ENCODE assay signal across 33 cellular contexts in genomic region chr7:153398370-153398769, GRCh38.
"Had no signal": no experiment of that assay in that cellular context is flagged by ENCODE, and none has a peak within 500 bp of the region (broad histone marks: within the 10 kb centered on the region; RNA-seq: fewer than 3 reads in every experiment).

No MANE protein-coding gene starts in this region.

- DNase-seq: activated effector memory CD4-positive, alpha-beta T cell treated with anti-CD3 and anti-CD28 coated beads, Interleukin-2, amount 50 U/mL, for 16 hours; activated effector memory CD4-positive, alpha-beta T cell treated with Interleukin-2 at 50 U/mL for 16 hours; activated gamma-delta T cell; activated gamma-delta T cell treated with Interleukin-2 at 50 U/mL for 16 hours; activated naive CD4-positive, alpha-beta T cell; activated naive CD4-positive, alpha-beta T cell treated with anti-CD3 and anti-CD28 coated beads for 36 hours; activated naive CD4-positive, alpha-beta T cell treated with anti-CD3 and anti-CD28 coated beads, Interleukin-2, amount 10 ng/mL, durations not matched to agents 7 days and 5 days; activated naive CD4-positive, alpha-beta T cell treated with anti-CD3 and anti-CD28 coated beads, Interleukin-2, amount 50 U/mL, for 16 hours; activated naive CD4-positive, alpha-beta T cell treated with Interleukin-2 at 50 U/mL for 16 hours; activated naive CD8-positive, alpha-beta T cell treated with anti-CD3 and anti-CD28 coated beads for 36 hours; activated naive CD8-positive, alpha-beta T cell treated with anti-CD3 and anti-CD28 coated beads, Interleukin-2, amount 10 ng/mL, durations not matched to agents 7 days and 5 days; activated naive CD8-positive, alpha-beta T cell treated with anti-CD3 and anti-CD28 coated beads, Interleukin-2, amount 50 U/mL, for 24 hours; activated T-cell treated with anti-CD3 and anti-CD28 coated beads, Interleukin-2, amount 50 U/mL, for 24 hours; activated T-cell treated with anti-CD3 and anti-CD28 coated beads, Interleukin-2, amount 50 U/mL, for 4 hours; activated T-cell treated with anti-CD3 and anti-CD28 coated beads, Interleukin-2, amount 50 U/mL, for 48 hours; activated T-cell treated with anti-CD3 and anti-CD28 coated beads, Interleukin-2, amount 50 U/mL, for 72 hours; adrenal gland; amniotic stem cell; amygdala; anterior cingulate cortex; aorta; body of pancreas; brain microvascular endothelial cell; caudate nucleus; central memory CD4-positive, alpha-beta T cell; cerebellar nuclear complex had no signal

- H3K27ac ChIP-seq: adrenal gland, ascending aorta, body of pancreas, brain microvascular endothelial cell, breast epithelium, cardiac muscle cell had no signal

- H3K27me3 ChIP-seq: adrenal gland, ascending aorta, body of pancreas, brain microvascular endothelial cell, breast epithelium, cardiac muscle cell had no signal

- FAIRE-seq: astrocyte, bronchial epithelial cell had no signal

- ATAC-seq: activated naive CD4-positive, alpha-beta T cell treated with anti-CD3 and anti-CD28 coated beads, Interleukin-2, amount 50 U/mL, for 72 hours; activated naive CD8-positive, alpha-beta T cell treated with anti-CD3 and anti-CD28 coated beads, Interleukin-2, amount 50 U/mL, for 24 hours; activated T-cell treated with anti-CD3 and anti-CD28 coated beads, Interleukin-2, amount 50 U/mL, for 4 hours; activated T-cell treated with anti-CD3 and anti-CD28 coated beads, Interleukin-2, amount 50 U/mL, for 72 hours; activated T-helper 17 cell treated with anti-CD3 and anti-CD28 coated beads, Interleukin-2, amount 50 U/mL, for 72 hours; body of pancreas had no signal

- H3K4me1 ChIP-seq: adrenal gland, ascending aorta, body of pancreas, breast epithelium had no signal

- H3K9me3 ChIP-seq: ascending aorta, body of pancreas had no signal

- H3K36me3 ChIP-seq: adrenal gland, ascending aorta, brain microvascular endothelial cell, breast epithelium, cardiac muscle cell had no signal

- H3K4me3 ChIP-seq: adrenal gland, ascending aorta, body of pancreas, breast epithelium, cardiac muscle cell had no signal
